ENCODE assay signal across 13 cellular contexts in genomic region chr2:95024306-95024880, GRCh38. TPM values are rescaled to one million over a fixed set of nuclear protein-coding genes. Genes with fewer than 3 reads are reported as not detected.
DNase-seq lines count a peak whose midpoint lies in the region; ATAC-seq, FAIRE-seq and TF ChIP-seq lines count a peak whose summit lies in the region.
"Had no signal": no experiment of that assay in that cellular context is flagged by ENCODE, and none has a peak within 500 bp of the region (broad histone marks: within the 10 kb centered on the region; RNA-seq: fewer than 3 reads in every experiment).

No MANE protein-coding gene starts in this region.

- peak; percentile 45 for DNase-seq in COR-L47 (lab: John Stamatoyannopoulos, UW)
- peak in 43 of 58 donors; percentile 8 to 83 (median 58) for DNase-seq in anterior cingulate cortex (lab: John Stamatoyannopoulos, UW)
- no peak for DNase-seq in naive B cell
- DNase-seq in EL: no peak
- DNase-seq in H54 (ENCODE audit: insufficient read length, low spot score): no peak
- no peak for DNase-seq in effector CD8-positive, alpha-beta T cell (lab: John Stamatoyannopoulos, UW)
- DNase-seq: dermis blood vessel endothelial cell; GM23248; NCI-H524 treated with DMSO at 0.1 percent for 48 hours; stimulated activated CD4-positive, alpha-beta T cell treated with anti-CD3 and anti-CD28 coated beads, Interleukin-2, amount 100 ng/mL, for 48 hours had no signal

- H3K9me3 Mint-ChIP-seq in naive B cell: peaks cover 0 to 2% (median 0%) of the 10 kb centered on the region in 7 donors

- TF ChIP-seq POLR2A in H54 (IDR thresholded peaks at IDR 0.05; ENCODE audit: low read depth, low read length): no peak

- H3K27ac Mint-ChIP-seq in naive B cell: no peak overlapping the region

- H3K4me1 Mint-ChIP-seq in naive B cell: peaks cover 0 to 18% (median 6%) of the 10 kb centered on the region in 3 donors

- no peak overlapping the region for H2AFZ ChIP-seq in ACC112 (ENCODE audit: low read length, unreplicated experiment)
- H2AFZ ChIP-seq: GM23248 had no signal

- no peaks in the 10 kb centered on the region for H3K36me3 Mint-ChIP-seq in naive B cell

- FAIRE-seq in H54 (lab: Jason Lieb, UNC): no peak

- H3K79me2 ChIP-seq in ACC112 (ENCODE audit: control insufficient read depth, insufficient read depth, low read length, unreplicated experiment): no peaks in the 10 kb centered on the region

- H3K36me3 ChIP-seq in ACC112 (ENCODE audit: insufficient read depth, low read length): no peaks in the 10 kb centered on the region
- H3K36me3 ChIP-seq: heart right ventricle had no signal

- peaks cover 7% of the 10 kb centered on the region for H3K4me1 ChIP-seq in ACC112 (ENCODE audit: control insufficient read depth, insufficient read depth, low read length, unreplicated experiment)

- ATAC-seq in naive B cell (ENCODE audit: low read depth in 2 of 2): no peak
- no peak for ATAC-seq in GM21825 (IDR thresholded peaks at IDR 0.05; ENCODE audit: unreplicated experiment)

- no peak overlapping the region for H3K27ac ChIP-seq in ACC112 (ENCODE audit: low read depth, low read length)
- H3K27ac ChIP-seq: GM23248 had no signal

- peaks cover 94% of the 10 kb centered on the region for H3K27me3 ChIP-seq in ACC112 (ENCODE audit: insufficient read depth, low read length)

- H3K4me3 Mint-ChIP-seq in naive B cell: peak overlapping the region in 7 of 8 donors; percentile 26 to 69 (median 47)

- H3K27me3 Mint-ChIP-seq in naive B cell: peaks cover 56 to 84% (median 74%) of the 10 kb centered on the region in 3 donors

- 0 out of 2 replicates have a peak overlapping the region, but pooled peaks have one; percentile 48 for H3K4me3 ChIP-seq in ACC112 (ENCODE audit: low read depth, low read length)
- H3K4me3 ChIP-seq: GM23248 had no signal

RNA-seq across cellular contexts. Expression of gene MAL, which starts 1.1 kb away (rescaled TPM):
- polyA plus RNA-seq in naive B cell (ENCODE audit: low read depth in 6 of 6): 1 to 10 TPM in 2 of 6 donors, under 1 TPM in 2, not detected in 2; 0.41 to 1.1 (median 0.75) TPM
- polyA plus RNA-seq: GM23248 had no signal

Comparison
In these comparisons a context has a peak if more than half of its experiments do, and no peak if none do; other contexts are left out.
1. DNase-seq: peak in COR-L47 (single experiment) and anterior cingulate cortex (43 of 58); none in naive B cell (single experiment), EL (single experiment), H54 (single experiment) and effector CD8-positive, alpha-beta T cell (single experiment).